10 cellular contexts compared by ENCODE assay signal in the genomic region with DNA sequence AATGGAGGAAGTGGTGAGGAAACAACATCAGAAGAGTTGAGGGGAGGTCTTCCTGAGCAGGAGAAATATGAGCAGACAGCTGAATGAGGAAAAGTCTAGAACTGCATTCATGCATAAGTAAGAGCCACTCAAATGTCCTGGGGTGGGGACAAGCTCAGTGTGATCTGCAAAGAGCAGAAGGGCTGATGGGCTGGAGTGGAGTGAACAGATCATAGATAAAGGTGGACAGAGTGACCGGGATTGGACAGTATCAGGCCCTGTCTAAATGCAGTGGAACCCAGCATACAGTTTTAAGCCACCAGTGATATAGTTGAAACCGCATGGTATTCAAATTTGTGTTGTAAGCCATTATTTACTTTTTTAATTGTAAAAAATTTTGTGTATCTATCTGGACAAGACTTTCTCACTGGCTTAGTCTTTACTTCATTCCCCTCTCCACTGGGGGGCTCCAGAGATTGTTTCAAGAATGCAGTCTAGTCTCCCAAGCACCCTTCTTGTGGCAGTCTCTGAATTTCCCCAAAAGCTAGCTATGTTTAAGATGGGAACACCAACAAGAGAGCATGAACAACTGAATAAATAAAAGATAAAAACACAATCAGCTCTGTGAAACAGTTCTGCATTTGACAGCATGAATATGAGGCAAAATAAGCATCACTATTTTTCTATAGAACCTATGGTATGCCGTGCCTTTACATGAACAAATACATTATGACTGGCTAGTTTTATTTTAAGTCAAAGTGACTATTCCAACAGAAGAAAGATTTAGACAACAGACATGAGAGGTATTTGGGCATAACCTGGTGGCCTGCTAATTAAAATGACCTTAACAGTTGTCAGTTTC. TPM values are rescaled to one million over a fixed set of nuclear protein-coding genes. Genes with fewer than 3 reads are reported as not detected.
A peak's percentile ranks its signal among the peaks of the same experiment; 100 is the strongest.
DNase-seq lines count a peak whose midpoint lies in the region; ATAC-seq and TF ChIP-seq lines count a peak whose summit lies in the region.
"Had no signal": no experiment of that assay in that cellular context is flagged by ENCODE, and none has a peak within 500 bp of the region (broad histone marks: within the 10 kb centered on the region; RNA-seq: fewer than 3 reads in every experiment).

No MANE protein-coding gene starts in this region.

- no peak overlapping the region for H3K9ac ChIP-seq in DND-41 (ENCODE audit: low read depth, low read length)
- H3K9ac ChIP-seq in HCT116 (ENCODE audit: low read length): no peak overlapping the region
- no peak overlapping the region for H3K9ac ChIP-seq in colonic mucosa (ENCODE audit: low read depth in 2 of 2, low read length in 2 of 2)
- H3K9ac ChIP-seq: parathyroid adenoma had no signal

- H3K4me2 ChIP-seq in DND-41 (ENCODE audit: insufficient read depth, low read length): no peak overlapping the region
- no peak overlapping the region for H3K4me2 ChIP-seq in HCT116 (ENCODE audit: low read length)

- no peak for ATAC-seq in DND-41 (ENCODE audit: insufficient read depth, low read depth)
- ATAC-seq in HCT116: peak; percentile 92
- no peak for ATAC-seq in activated CD8-positive, alpha-beta memory T cell treated with anti-CD3 and anti-CD28 coated beads, Interleukin-2, amount 10 ng/mL, durations not matched to agents 7 days and 5 days
- no peak for ATAC-seq in HG02763 (IDR thresholded peaks at IDR 0.05; ENCODE audit: unreplicated experiment)

- H3K27ac Mint-ChIP-seq in activated CD8-positive, alpha-beta memory T cell treated with anti-CD3 and anti-CD28 coated beads, Interleukin-2, amount 10 ng/mL, durations not matched to agents 7 days and 5 days: no peak overlapping the region
- H3K27ac Mint-ChIP-seq: T-helper 1 cell treated with Interleukin-12 subunit alpha and Interleukin-12 subunit beta and Interleukin-4 antibody, amounts not matched to agents 30 μg/mL and 1 μg/mL, for 36 hours had no signal

- RAD21 ChIA-PET in HCT116 (lab: Charles Lee; ENCODE audit: low non-redundant PET in 1 of 2, low total read pairs in 2 of 2, uncharacterized antibody in 2 of 2, unreplicated experiment in 2 of 2): interaction anchor here (1.1 to 2.1 kb wide), 3 partner anchors 145 to 355 kb away, joined by 3 to 19 read pairs (median 6); no protein-coding TSS in a partner anchor

- H3K36me3 ChIP-seq in DND-41 (ENCODE audit: insufficient read depth, low read length) (no peaks in the 10 kb centered on the region), HCT116 (ENCODE audit: control insufficient read depth in 1 of 2, insufficient read depth in 2 of 2, low read length in 2 of 2) (no peaks in the 10 kb centered on the region), colonic mucosa (no peaks in the 10 kb centered on the region)

- no peak overlapping the region for H3K4me3 Mint-ChIP-seq in activated CD8-positive, alpha-beta memory T cell treated with anti-CD3 and anti-CD28 coated beads, Interleukin-2, amount 10 ng/mL, durations not matched to agents 7 days and 5 days
- H3K4me3 Mint-ChIP-seq: T-helper 1 cell treated with Interleukin-12 subunit alpha and Interleukin-12 subunit beta and Interleukin-4 antibody, amounts not matched to agents 30 μg/mL and 1 μg/mL, for 36 hours had no signal

- no peaks in the 10 kb centered on the region for H3K9me3 ChIP-seq in DND-41 (ENCODE audit: insufficient read depth, low read length, severe bottlenecking)
- no peaks in the 10 kb centered on the region for H3K9me3 ChIP-seq in HCT116 (ENCODE audit: control insufficient read depth in 1 of 2, insufficient read depth in 1 of 2, low read depth in 1 of 2, low read length in 2 of 2)
- H3K9me3 ChIP-seq in colonic mucosa: no peaks in the 10 kb centered on the region

- no peak for DNase-seq in DND-41
- peak; percentile 36 for DNase-seq in HCT116 (ENCODE audit: low read depth, low spot score)
- DNase-seq in NCI-H748 treated with DMSO at 0.1 percent for 48 hours (lab: John Stamatoyannopoulos, UW): peak; percentile 39
- peak; percentile 38 for DNase-seq in colonic mucosa
- peak; percentile 54 to 62 for DNase-seq in lung microvascular endothelial cell (ENCODE audit: low read depth in 2 of 2)
- DNase-seq in activated CD8-positive, alpha-beta memory T cell treated with anti-CD3 and anti-CD28 coated beads, Interleukin-2, amount 10 ng/mL, durations not matched to agents 7 days and 5 days: no peak
- DNase-seq in stimulated activated naive CD4-positive, alpha-beta T cell (lab: John Stamatoyannopoulos, UW): no peak

- CTCF ChIA-PET in HCT116 (lab: Charles Lee): interaction anchor here (0.6 to 2.2 kb wide), 12 partner anchors 22 to 682 kb away, joined by 3 to 102 read pairs (median 5); no protein-coding TSS in a partner anchor
- CTCF ChIA-PET in activated CD8-positive, alpha-beta memory T cell treated with anti-CD3 and anti-CD28 coated beads, Interleukin-2, amount 10 ng/mL, durations not matched to agents 7 days and 5 days (lab: Charles Lee): no interaction called here

- no peaks in the 10 kb centered on the region for H3K9me3 Mint-ChIP-seq in activated CD8-positive, alpha-beta memory T cell treated with anti-CD3 and anti-CD28 coated beads, Interleukin-2, amount 10 ng/mL, durations not matched to agents 7 days and 5 days (ENCODE audit: low read depth)

- no peaks in the 10 kb centered on the region for H4K20me1 ChIP-seq in DND-41 (ENCODE audit: insufficient read depth, low read length)
- no peaks in the 10 kb centered on the region for H4K20me1 ChIP-seq in HCT116 (ENCODE audit: insufficient read depth)

- POLR2A ChIA-PET in HCT116 (lab: Charles Lee): interaction anchor here (1.4 kb wide), 1 partner anchor 145 kb away, joined by 7 read pairs; no protein-coding TSS in a partner anchor

- H3K27me3 ChIP-seq in DND-41 (ENCODE audit: insufficient read depth, low read length, poor library complexity) (no peaks in the 10 kb centered on the region), HCT116 (ENCODE audit: insufficient read depth, low read length) (peaks cover 24% of the 10 kb centered on the region; the same call in 1 of the 2 replicates), colonic mucosa (no peaks in the 10 kb centered on the region)

- TF ChIP-seq POLR2A in HCT116 (IDR thresholded peaks at IDR 0.05; ENCODE audit: borderline replicate concordance, extremely low read depth, insufficient read depth, insufficient read length): no peak

- BruUV-seq in HCT116 (replicated peaks; lab: Mats Ljungman, UMichigan): no TSS peak

- no peaks in the 10 kb centered on the region for H3K36me3 Mint-ChIP-seq in activated CD8-positive, alpha-beta memory T cell treated with anti-CD3 and anti-CD28 coated beads, Interleukin-2, amount 10 ng/mL, durations not matched to agents 7 days and 5 days

- H2AFZ ChIP-seq in DND-41 (ENCODE audit: low read depth, low read length): no peak overlapping the region
- no peak overlapping the region for H2AFZ ChIP-seq in HCT116 (ENCODE audit: low read depth, low read length, poor library complexity, severe bottlenecking)
- H2AFZ ChIP-seq: parathyroid adenoma had no signal

- H3K4me1 ChIP-seq in DND-41 (ENCODE audit: insufficient read depth, low read length) (no peaks in the 10 kb centered on the region), HCT116 (ENCODE audit: control insufficient read depth in 1 of 2, insufficient read depth in 2 of 2, low read length in 2 of 2) (no peaks in the 10 kb centered on the region), colonic mucosa (no peaks in the 10 kb centered on the region)
- H3K4me1 ChIP-seq: parathyroid adenoma had no signal

- H3K4me3 ChIP-seq in DND-41 (ENCODE audit: low read depth in 1 of 2, low read length in 2 of 2): no peak overlapping the region
- H3K4me3 ChIP-seq in HCT116 (replicated peaks in 1 of 2; ENCODE audit: low read depth in 1 of 2, low read length in 2 of 2): no peak overlapping the region
- H3K4me3 ChIP-seq in colonic mucosa: no peak overlapping the region

- H3K4me1 Mint-ChIP-seq in activated CD8-positive, alpha-beta memory T cell treated with anti-CD3 and anti-CD28 coated beads, Interleukin-2, amount 10 ng/mL, durations not matched to agents 7 days and 5 days: no peaks in the 10 kb centered on the region

- TF ChIP-seq RAD21 in HCT116 (IDR thresholded peaks at IDR 0.05; ENCODE audit: low read depth): peak; percentile 85

- TF ChIP-seq CTCF in DND-41 (IDR thresholded peaks at IDR 0.05; ENCODE audit: borderline replicate concordance, extremely low read depth, low read length, poor library complexity, severe bottlenecking) (peak; percentile 32), HCT116 (IDR thresholded peaks at IDR 0.05 in 2 of 3, conservative IDR thresholded peaks at IDR 0.05 in 1 of 3; ENCODE audit: borderline replicate concordance in 1 of 3, insufficient read depth in 1 of 3, low read depth in 2 of 3, low read length in 2 of 3) (peak; percentile 61 to 83 (median 61)), colonic mucosa (IDR thresholded peaks at IDR 0.05) (peak; percentile 62)

- intact Hi-C loops in HCT116 (cut with micrococcal nuclease) (loop anchor here (1.0 kb wide), 2 partner anchors 145 to 353 kb away; no protein-coding TSS in a partner anchor), colonic mucosa (cut with DNase I) (loop anchor here (5.0 kb wide), 2 partner anchors 148 to 353 kb away; no protein-coding TSS in a partner anchor)

- peaks cover 4% of the 10 kb centered on the region for H3K27me3 Mint-ChIP-seq in activated CD8-positive, alpha-beta memory T cell treated with anti-CD3 and anti-CD28 coated beads, Interleukin-2, amount 10 ng/mL, durations not matched to agents 7 days and 5 days

- H3K79me2 ChIP-seq in DND-41 (ENCODE audit: insufficient read depth, low read length) (no peaks in the 10 kb centered on the region), HCT116 (ENCODE audit: insufficient read depth, low read length) (no peaks in the 10 kb centered on the region)
- H3K79me2 ChIP-seq: parathyroid adenoma had no signal

- no peaks in the 10 kb centered on the region for H3K9me2 ChIP-seq in HCT116 (ENCODE audit: insufficient read depth)

- no peak overlapping the region for H3K27ac ChIP-seq in DND-41 (ENCODE audit: low read length)
- no peak overlapping the region for H3K27ac ChIP-seq in HCT116 (ENCODE audit: low read depth, low read length)
- H3K27ac ChIP-seq in colonic mucosa: no peak overlapping the region
- H3K27ac ChIP-seq: parathyroid adenoma had no signal

TF ChIP-seq in HCT116, 20 proteins besides CTCF, POLR2A, EP300 and RAD21 (continues in another document):
- no peak for TF ChIP-seq SIN3A (IDR thresholded peaks at IDR 0.05; ENCODE audit: low read depth)

RNA-seq across cellular contexts. Expression of a gene that starts 10.7 kb away (rescaled TPM):
- total RNA-seq in HCT116 (2021; ENCODE audit: unreplicated experiment) (1.2 TPM), colonic mucosa (under 1 TPM; 0.10 to 0.77 TPM), lung microvascular endothelial cell (under 0.01 and 0.44 TPM in 2 replicates)
- polyA plus RNA-seq in HCT116 (2012): 0.36 and 1.3 TPM in 2 replicates
- total RNA-seq in activated CD8-positive, alpha-beta memory T cell treated with anti-CD3 and anti-CD28 coated beads, Interleukin-2, amount 10 ng/mL, durations not matched to agents 7 days and 5 days: not detected

Comparison
In these comparisons a context has a peak if more than half of its experiments do, and no peak if none do; other contexts are left out.
1. DNase-seq: peak in HCT116 (single experiment), NCI-H748 treated with DMSO at 0.1 percent for 48 hours (single experiment), colonic mucosa (single experiment) and lung microvascular endothelial cell (2 of 2); none in DND-41 (single experiment), activated CD8-positive, alpha-beta memory T cell treated with anti-CD3 and anti-CD28 coated beads, Interleukin-2, amount 10 ng/mL, durations not matched to agents 7 days and 5 days (single experiment) and stimulated activated naive CD4-positive, alpha-beta T cell (0 of 6).
2. Peak in every context shown above with its lines, with median percentiles within 50 percentile points of each other: CTCF ChIP-seq.